In the genomic region with DNA sequence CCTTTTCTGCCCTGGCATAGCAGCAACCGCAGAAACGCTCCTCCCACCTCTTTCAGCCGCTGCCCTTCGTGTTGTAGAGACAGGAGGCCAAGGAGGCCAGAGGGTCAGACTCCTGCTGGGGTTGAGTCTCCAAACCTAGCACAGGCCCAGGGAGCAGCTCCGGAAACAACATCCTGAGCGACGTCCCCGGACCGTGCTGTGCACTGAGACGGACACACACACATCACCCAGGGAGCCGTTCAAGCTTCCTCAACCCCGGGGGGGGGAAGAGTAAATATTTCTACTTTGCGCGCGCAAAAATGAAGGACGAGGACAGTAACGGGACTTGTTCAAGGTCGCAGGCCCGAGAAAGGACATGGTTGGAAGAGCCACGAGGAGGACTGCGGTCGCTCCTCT, we compare ENCODE assay signal across 8 cellular contexts. TPM values are rescaled to one million over a fixed set of nuclear protein-coding genes. Genes with fewer than 3 reads are reported as not detected.
DNase-seq lines count a peak whose midpoint lies in the region; ATAC-seq and TF ChIP-seq lines count a peak whose summit lies in the region.

No MANE protein-coding gene starts in this region.

- peak overlapping the region; percentile 30 to 95 (median 89) for H3K27ac Mint-ChIP-seq in CD8-positive, alpha-beta memory T cell
- peak overlapping the region; percentile 84 to 92 (median 88) for H3K27ac Mint-ChIP-seq in immature natural killer cell

- H3K27ac ChIP-seq in CD8-positive, alpha-beta memory T cell (ENCODE audit: low read depth, low read length) = peak overlapping the region; percentile 49
- H3K27ac ChIP-seq in body of pancreas = peak overlapping the region in 3 of 4 donors; percentile 39 to 64 (median 58)

- peaks cover 13 to 14% of the 10 kb centered on the region in 2 donors for H3K27me3 Mint-ChIP-seq in CD8-positive, alpha-beta memory T cell
- H3K27me3 Mint-ChIP-seq in immature natural killer cell (ENCODE audit: low read depth in 3 of 3) = peaks cover under 1 to 12% (median 7%) of the 10 kb centered on the region in 3 donors

- ATAC-seq in GM19395 (IDR thresholded peaks at IDR 0.05; ENCODE audit: unreplicated experiment) (peak; percentile 41), body of pancreas (no peak), GM19452 (IDR thresholded peaks at IDR 0.05; ENCODE audit: unreplicated experiment) (no peak)

- H3K4me3 Mint-ChIP-seq in CD8-positive, alpha-beta memory T cell = peak overlapping the region; percentile 90 to 98 (median 97)
- peak overlapping the region; percentile 94 to 98 (median 97) for H3K4me3 Mint-ChIP-seq in immature natural killer cell

- peak overlapping the region; percentile 85 for H3K4me3 ChIP-seq in CD8-positive, alpha-beta memory T cell (ENCODE audit: low read length)
- H3K4me3 ChIP-seq in body of pancreas = peak overlapping the region; percentile 37 to 84

- H3K9me3 ChIP-seq in CD8-positive, alpha-beta memory T cell (ENCODE audit: low read length) = no peaks in the 10 kb centered on the region
- H3K9me3 ChIP-seq in body of pancreas = peaks cover 0 to 16% (median 0%) of the 10 kb centered on the region in 3 donors

- H3K36me3 Mint-ChIP-seq in CD8-positive, alpha-beta memory T cell = peaks cover 27 to 60% (median 47%) of the 10 kb centered on the region in 3 donors
- H3K36me3 Mint-ChIP-seq in immature natural killer cell = peaks cover 36 to 49% (median 36%) of the 10 kb centered on the region in 3 donors

- peaks cover 15% of the 10 kb centered on the region for H3K4me1 ChIP-seq in CD8-positive, alpha-beta memory T cell (ENCODE audit: insufficient read depth, low read length)
- H3K4me1 ChIP-seq in body of pancreas = peaks cover 19% of the 10 kb centered on the region

- H3K27me3 ChIP-seq in CD8-positive, alpha-beta memory T cell (ENCODE audit: insufficient read depth, low read length, poor library complexity, severe bottlenecking) = no peaks in the 10 kb centered on the region
- no peaks in the 10 kb centered on the region for H3K27me3 ChIP-seq in body of pancreas

- peaks cover 19 to 61% (median 34%) of the 10 kb centered on the region in 5 donors for H3K9me3 Mint-ChIP-seq in CD8-positive, alpha-beta memory T cell
- peaks cover 16 to 49% (median 38%) of the 10 kb centered on the region in 6 donors for H3K9me3 Mint-ChIP-seq in immature natural killer cell

- 0 to 1% methylated on average over 12 to 22 of the region's 22 CpGs for WGBS in body of pancreas, 2 donors

- POLR2A ChIA-PET in CD8-positive, alpha-beta memory T cell (lab: Charles Lee) = no interaction called here

- CTCF ChIA-PET in CD8-positive, alpha-beta memory T cell (lab: Charles Lee) = no interaction called here

- H3K4me1 Mint-ChIP-seq in CD8-positive, alpha-beta memory T cell = peaks cover 34 to 40% (median 36%) of the 10 kb centered on the region in 3 donors
- H3K4me1 Mint-ChIP-seq in immature natural killer cell = peaks cover 34 to 41% of the 10 kb centered on the region in 2 donors

- H3K36me3 ChIP-seq in CD8-positive, alpha-beta memory T cell (ENCODE audit: insufficient read depth, low read length) = peaks cover 25% of the 10 kb centered on the region
- H3K36me3 ChIP-seq in body of pancreas (replicated peaks in 1 of 2; ENCODE audit: insufficient read depth in 1 of 2, low read depth in 2 of 2) = peaks cover 0 to 8% of the 10 kb centered on the region in 2 donors

- no peak for TF ChIP-seq CTCF in body of pancreas (IDR thresholded peaks at IDR 0.05)

- DNase-seq in CD8-positive, alpha-beta memory T cell = peak in 1 of 5 donors; percentile 27
- DNase-seq in NCI-H226 (peak; percentile 53), body of pancreas (peak in 2 of 4 donors; percentile 11 to 13), immature natural killer cell (peak; percentile 9 to 10 (median 9)), NCI-H1694 (lab: John Stamatoyannopoulos, UW) (no peak)
- DNase-seq in stimulated activated CD4-positive, alpha-beta T cell treated with anti-CD3 and anti-CD28 coated beads, Interleukin-1b, Interleukin-23, amount 100 ng/mL, for 48 hours = peak; percentile 5

- intact Hi-C loops in body of pancreas (cut with DNase I) = no loop called here

- no peak for TF ChIP-seq POLR2A in body of pancreas (IDR thresholded peaks at IDR 0.05)

RNA-seq across cellular contexts. Expression of gene ZNF550, which starts 0.7 kb away (rescaled TPM):
- 10 to 100 TPM in 1 of 2 experiments, 1 to 10 TPM in 1; 9.6 to 10.3 TPM for total RNA-seq in CD8-positive, alpha-beta memory T cell
- 13.5 TPM for polyA plus RNA-seq in CD8-positive, alpha-beta memory T cell
- total RNA-seq in body of pancreas = 1 to 10 TPM; 4.9 to 5.7 TPM
- 1 to 10 TPM; 1.5 to 7.9 (median 5.3) TPM for polyA plus RNA-seq in immature natural killer cell

RNA-seq across cellular contexts. Expression of gene ZNF416, which starts 19.7 kb away (rescaled TPM):
- total RNA-seq in CD8-positive, alpha-beta memory T cell = 1 to 10 TPM; 5.9 to 6.6 TPM
- polyA plus RNA-seq in CD8-positive, alpha-beta memory T cell = 6.3 TPM
- 1 to 10 TPM in 1 of 2 donors, under 1 TPM in 1; 0.66 to 2.1 TPM for total RNA-seq in body of pancreas
- 1 to 10 TPM; 3.2 to 6.2 (median 4.1) TPM for polyA plus RNA-seq in immature natural killer cell

RNA-seq across cellular contexts. Expression of gene ZIK1, which starts 24.9 kb away (rescaled TPM):
- 10 to 100 TPM in 1 of 2 experiments, 1 to 10 TPM in 1; 9.7 to 10.9 TPM for total RNA-seq in CD8-positive, alpha-beta memory T cell
- 7.6 TPM for polyA plus RNA-seq in CD8-positive, alpha-beta memory T cell
- 1 to 10 TPM in 1 of 2 donors, under 1 TPM in 1; 0.78 to 3.3 TPM for total RNA-seq in body of pancreas
- polyA plus RNA-seq in immature natural killer cell = 1 to 10 TPM; 4.0 to 8.9 (median 5.5) TPM

RNA-seq across cellular contexts. Expression of gene ZNF549, which starts 31.9 kb away (rescaled TPM):
- total RNA-seq in CD8-positive, alpha-beta memory T cell = 1 to 10 TPM; 6.9 to 7.0 TPM
- 8.7 TPM for polyA plus RNA-seq in CD8-positive, alpha-beta memory T cell
- total RNA-seq in body of pancreas = 1 to 10 TPM in 1 of 2 donors, under 1 TPM in 1; 0.66 to 2.3 TPM
- 1 to 10 TPM; 3.1 to 7.1 (median 6.9) TPM for polyA plus RNA-seq in immature natural killer cell

RNA-seq across cellular contexts. Expression of gene ZNF530, which starts 40.7 kb away (rescaled TPM):
- 10 to 100 TPM; 10.5 to 12.6 TPM for total RNA-seq in CD8-positive, alpha-beta memory T cell
- 6.2 TPM for polyA plus RNA-seq in CD8-positive, alpha-beta memory T cell
- 1 to 10 TPM in 1 of 2 donors, under 1 TPM in 1; 0.78 to 2.6 TPM for total RNA-seq in body of pancreas
- polyA plus RNA-seq in immature natural killer cell = 1 to 10 TPM; 2.9 to 8.0 (median 5.2) TPM
